1 cellular context compared by ENCODE assay signal in the genomic region with DNA sequence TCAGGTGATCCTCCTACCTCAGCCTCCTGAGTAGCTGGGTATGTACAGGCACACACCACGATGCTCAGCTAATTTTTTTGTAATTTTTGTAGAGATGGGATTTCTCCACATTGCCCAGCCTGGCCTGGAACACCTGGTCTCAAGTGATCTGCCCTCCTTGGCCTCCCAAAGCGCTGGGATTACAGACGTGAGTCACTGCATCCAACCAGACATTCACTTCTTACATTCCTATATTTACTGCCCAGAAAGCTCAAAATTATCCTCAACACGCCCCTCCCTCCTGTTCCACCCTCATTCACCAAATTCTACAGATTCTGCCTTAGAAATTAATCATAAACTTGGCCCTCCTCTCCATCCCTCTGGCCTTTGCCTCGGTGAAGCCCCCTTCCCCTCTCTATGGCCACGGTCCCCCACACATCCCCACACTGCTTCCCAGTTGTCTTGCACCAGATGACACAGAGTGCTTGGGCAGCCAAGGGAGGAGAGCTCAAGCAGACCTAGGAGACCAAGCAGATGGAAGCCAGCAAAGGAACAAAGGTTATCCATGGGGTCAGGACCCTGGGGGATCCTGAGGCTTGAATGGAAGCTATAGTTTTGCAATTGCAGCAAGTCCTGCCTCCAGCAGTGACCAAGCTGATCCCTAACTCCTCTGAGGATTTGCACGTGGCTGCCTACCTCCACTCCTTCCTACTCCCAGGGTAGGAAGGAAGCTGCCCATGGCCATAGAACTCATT.
TF ChIP-seq lines count a peak whose summit lies in the region.

No MANE protein-coding gene starts in this region.

TF ChIP-seq in WTC11, 78 proteins besides CTCF, POLR2A, EP300 and RAD21 (continued from another document):
- TF ChIP-seq, protein P1, sequence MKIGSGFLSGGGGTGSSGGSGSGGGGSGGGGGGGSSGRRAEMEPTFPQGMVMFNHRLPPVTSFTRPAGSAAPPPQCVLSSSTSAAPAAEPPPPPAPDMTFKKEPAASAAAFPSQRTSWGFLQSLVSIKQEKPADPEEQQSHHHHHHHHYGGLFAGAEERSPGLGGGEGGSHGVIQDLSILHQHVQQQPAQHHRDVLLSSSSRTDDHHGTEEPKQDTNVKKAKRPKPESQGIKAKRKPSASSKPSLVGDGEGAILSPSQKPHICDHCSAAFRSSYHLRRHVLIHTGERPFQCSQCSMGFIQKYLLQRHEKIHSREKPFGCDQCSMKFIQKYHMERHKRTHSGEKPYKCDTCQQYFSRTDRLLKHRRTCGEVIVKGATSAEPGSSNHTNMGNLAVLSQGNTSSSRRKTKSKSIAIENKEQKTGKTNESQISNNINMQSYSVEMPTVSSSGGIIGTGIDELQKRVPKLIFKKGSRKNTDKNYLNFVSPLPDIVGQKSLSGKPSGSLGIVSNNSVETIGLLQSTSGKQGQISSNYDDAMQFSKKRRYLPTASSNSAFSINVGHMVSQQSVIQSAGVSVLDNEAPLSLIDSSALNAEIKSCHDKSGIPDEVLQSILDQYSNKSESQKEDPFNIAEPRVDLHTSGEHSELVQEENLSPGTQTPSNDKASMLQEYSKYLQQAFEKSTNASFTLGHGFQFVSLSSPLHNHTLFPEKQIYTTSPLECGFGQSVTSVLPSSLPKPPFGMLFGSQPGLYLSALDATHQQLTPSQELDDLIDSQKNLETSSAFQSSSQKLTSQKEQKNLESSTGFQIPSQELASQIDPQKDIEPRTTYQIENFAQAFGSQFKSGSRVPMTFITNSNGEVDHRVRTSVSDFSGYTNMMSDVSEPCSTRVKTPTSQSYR (CRISPR knock-in tag; IDR thresholded peaks at IDR 0.05), result no peak
- TF ChIP-seq ZNF121 (CRISPR knock-in tag; IDR thresholded peaks at IDR 0.05) (no peak), ZBTB21 (CRISPR knock-in tag; IDR thresholded peaks at IDR 0.05; ENCODE audit: borderline replicate concordance) (no peak), ZNF263 (CRISPR knock-in tag; IDR thresholded peaks at IDR 0.05; ENCODE audit: low read depth) (no peak)
- TF ChIP-seq, protein P2, sequence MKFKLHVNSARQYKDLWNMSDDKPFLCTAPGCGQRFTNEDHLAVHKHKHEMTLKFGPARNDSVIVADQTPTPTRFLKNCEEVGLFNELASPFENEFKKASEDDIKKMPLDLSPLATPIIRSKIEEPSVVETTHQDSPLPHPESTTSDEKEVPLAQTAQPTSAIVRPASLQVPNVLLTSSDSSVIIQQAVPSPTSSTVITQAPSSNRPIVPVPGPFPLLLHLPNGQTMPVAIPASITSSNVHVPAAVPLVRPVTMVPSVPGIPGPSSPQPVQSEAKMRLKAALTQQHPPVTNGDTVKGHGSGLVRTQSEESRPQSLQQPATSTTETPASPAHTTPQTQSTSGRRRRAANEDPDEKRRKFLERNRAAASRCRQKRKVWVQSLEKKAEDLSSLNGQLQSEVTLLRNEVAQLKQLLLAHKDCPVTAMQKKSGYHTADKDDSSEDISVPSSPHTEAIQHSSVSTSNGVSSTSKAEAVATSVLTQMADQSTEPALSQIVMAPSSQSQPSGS (CRISPR knock-in tag; IDR thresholded peaks at IDR 0.05; ENCODE audit: borderline replicate concordance, low read depth), result no peak
TF ChIP-seq in WTC11: peak in this region for 0.
